1 cellular context compared by ENCODE assay signal in the genomic region with DNA sequence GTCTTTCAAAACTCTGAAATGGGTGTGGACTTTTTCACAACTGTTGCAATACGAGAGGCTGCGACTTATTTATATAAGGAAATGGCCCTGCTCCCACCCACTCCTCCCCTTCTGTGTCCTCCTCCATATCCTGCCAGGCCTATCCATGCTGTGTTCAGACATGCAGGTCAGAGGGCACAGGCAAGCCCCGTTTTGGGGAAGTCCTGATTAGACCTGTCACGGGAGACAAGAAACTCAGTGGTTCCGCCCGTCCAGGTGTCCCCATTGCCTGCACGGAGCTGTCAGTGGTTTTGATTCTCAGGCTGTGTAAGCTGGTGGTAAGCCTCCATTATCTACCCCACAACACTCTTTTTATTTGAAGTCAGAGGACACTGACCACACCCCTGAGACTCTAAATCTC.
TF ChIP-seq lines count a peak whose summit lies in the region.

No MANE protein-coding gene starts in this region.

TF ChIP-seq in K562, 482 proteins besides CTCF, POLR2A, EP300 and RAD21 (continued from another document):
- TF ChIP-seq, protein P1, sequence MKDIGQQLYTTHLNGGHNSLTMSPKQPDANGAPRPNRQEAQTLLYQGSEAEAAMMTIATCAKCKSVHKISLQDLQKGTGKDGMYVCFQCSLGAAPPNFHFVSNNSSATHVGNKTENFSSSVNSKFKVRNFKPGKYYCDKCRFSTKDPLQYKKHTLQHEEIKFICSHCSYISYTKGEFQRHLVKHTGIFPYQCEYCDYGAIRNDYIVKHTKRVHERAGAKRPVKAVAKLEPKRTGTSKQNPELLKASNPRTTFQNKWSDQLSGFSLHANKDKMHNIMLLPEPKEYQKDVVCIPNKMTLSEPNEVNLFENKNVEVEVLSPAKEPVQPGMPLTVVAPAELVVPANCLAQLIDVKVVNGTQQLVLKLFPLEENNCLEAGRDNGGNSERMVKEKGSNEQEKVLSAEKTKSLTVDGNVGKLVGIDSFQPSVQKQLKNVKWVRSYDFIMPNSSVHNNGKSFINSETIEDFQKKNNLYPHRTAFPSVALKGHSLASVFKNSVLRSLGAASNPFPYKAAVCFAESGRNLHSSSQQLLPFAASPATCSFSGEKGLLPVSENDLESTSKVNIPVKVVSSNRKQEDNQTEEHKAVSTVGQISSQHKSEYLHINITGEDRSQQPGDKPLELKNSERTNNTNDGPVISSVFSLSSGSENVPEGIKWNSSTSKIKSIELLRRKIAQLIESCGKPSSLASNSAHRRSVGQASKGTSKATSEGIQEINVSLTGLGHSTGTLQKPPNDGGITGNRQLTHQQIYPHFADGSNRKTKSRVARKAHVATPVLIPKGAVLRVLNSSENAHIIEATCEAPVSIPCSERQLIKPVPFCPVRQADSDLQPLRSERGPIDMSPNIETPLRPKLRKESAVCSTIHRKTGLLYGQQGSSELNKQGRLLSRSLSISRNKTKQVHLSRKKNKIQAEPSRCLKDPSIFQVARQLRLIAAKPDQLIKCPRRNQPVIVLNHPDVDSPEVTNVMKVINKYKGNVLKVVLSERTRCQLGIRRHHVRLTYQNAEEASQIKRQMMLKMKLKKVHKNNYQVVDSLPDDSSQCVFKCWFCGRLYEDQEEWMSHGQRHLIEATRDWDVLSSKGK (CRISPR knock-in tag; IDR thresholded peaks at IDR 0.05), result no peak
- peak; percentile 17; the same call in 1 of the 2 replicates for TF ChIP-seq ZNF263 (CRISPR knock-in tag; IDR thresholded peaks at IDR 0.05; ENCODE audit: borderline replicate concordance)
- TF ChIP-seq MAZ (CRISPR knock-in tag; conservative IDR thresholded peaks at IDR 0.05 in 1 of 2, IDR thresholded peaks at IDR 0.05 in 1 of 2), result 0 out of 4 replicates have a peak, but pooled peaks of 1 of the 2 experiments have one; percentile 23
- TF ChIP-seq, protein P2, sequence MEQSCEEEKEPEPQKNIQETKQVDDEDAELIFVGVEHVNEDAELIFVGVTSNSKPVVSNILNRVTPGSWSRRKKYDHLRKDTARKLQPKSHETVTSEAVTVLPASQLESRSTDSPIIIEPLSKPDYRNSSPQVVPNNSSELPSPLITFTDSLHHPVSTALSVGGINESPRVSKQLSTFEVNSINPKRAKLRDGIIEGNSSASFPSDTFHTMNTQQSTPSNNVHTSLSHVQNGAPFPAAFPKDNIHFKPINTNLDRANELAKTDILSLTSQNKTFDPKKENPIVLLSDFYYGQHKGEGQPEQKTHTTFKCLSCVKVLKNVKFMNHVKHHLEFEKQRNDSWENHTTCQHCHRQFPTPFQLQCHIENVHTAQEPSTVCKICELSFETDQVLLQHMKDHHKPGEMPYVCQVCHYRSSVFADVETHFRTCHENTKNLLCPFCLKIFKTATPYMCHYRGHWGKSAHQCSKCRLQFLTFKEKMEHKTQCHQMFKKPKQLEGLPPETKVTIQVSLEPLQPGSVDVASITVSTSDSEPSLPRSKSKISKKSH (CRISPR knock-in tag; IDR thresholded peaks at IDR 0.05), result no peak
- TF ChIP-seq RFX1 (IDR thresholded peaks at IDR 0.05), result no peak
- peak; percentile 76; the same call in 1 of the 2 replicates for TF ChIP-seq SPI1 (IDR thresholded peaks at IDR 0.05; ENCODE audit: borderline replicate concordance, low read depth, low read length)
- no peak for TF ChIP-seq NFATC3 (IDR thresholded peaks at IDR 0.05)
- no peak for TF ChIP-seq ZNF431 (CRISPR knock-in tag; IDR thresholded peaks at IDR 0.05)
- no peak for TF ChIP-seq EP400 (IDR thresholded peaks at IDR 0.05)
- no peak for TF ChIP-seq MEF2A (IDR thresholded peaks at IDR 0.05; ENCODE audit: control insufficient read depth, low read depth, low read length)
- no peak for TF ChIP-seq GTF2A2 (tag; IDR thresholded peaks at IDR 0.05)
- TF ChIP-seq ZNF79 (CRISPR knock-in tag; IDR thresholded peaks at IDR 0.05; ENCODE audit: low read depth), result no peak
- 0 out of 2 replicates have a peak, but pooled peaks have one; percentile 23 for TF ChIP-seq SMARCE1 (IDR thresholded peaks at IDR 0.05)
- TF ChIP-seq ZNF766 (CRISPR knock-in tag; conservative IDR thresholded peaks at IDR 0.05), result 0 out of 2 replicates have a peak, but pooled peaks have one; percentile 21
- TF ChIP-seq, protein P3, sequence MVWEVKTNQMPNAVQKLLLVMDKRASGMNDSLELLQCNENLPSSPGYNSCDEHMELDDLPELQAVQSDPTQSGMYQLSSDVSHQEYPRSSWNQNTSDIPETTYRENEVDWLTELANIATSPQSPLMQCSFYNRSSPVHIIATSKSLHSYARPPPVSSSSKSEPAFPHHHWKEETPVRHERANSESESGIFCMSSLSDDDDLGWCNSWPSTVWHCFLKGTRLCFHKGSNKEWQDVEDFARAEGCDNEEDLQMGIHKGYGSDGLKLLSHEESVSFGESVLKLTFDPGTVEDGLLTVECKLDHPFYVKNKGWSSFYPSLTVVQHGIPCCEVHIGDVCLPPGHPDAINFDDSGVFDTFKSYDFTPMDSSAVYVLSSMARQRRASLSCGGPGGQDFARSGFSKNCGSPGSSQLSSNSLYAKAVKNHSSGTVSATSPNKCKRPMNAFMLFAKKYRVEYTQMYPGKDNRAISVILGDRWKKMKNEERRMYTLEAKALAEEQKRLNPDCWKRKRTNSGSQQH (CRISPR knock-in tag; IDR thresholded peaks at IDR 0.05), result no peak
- TF ChIP-seq, protein P4, sequence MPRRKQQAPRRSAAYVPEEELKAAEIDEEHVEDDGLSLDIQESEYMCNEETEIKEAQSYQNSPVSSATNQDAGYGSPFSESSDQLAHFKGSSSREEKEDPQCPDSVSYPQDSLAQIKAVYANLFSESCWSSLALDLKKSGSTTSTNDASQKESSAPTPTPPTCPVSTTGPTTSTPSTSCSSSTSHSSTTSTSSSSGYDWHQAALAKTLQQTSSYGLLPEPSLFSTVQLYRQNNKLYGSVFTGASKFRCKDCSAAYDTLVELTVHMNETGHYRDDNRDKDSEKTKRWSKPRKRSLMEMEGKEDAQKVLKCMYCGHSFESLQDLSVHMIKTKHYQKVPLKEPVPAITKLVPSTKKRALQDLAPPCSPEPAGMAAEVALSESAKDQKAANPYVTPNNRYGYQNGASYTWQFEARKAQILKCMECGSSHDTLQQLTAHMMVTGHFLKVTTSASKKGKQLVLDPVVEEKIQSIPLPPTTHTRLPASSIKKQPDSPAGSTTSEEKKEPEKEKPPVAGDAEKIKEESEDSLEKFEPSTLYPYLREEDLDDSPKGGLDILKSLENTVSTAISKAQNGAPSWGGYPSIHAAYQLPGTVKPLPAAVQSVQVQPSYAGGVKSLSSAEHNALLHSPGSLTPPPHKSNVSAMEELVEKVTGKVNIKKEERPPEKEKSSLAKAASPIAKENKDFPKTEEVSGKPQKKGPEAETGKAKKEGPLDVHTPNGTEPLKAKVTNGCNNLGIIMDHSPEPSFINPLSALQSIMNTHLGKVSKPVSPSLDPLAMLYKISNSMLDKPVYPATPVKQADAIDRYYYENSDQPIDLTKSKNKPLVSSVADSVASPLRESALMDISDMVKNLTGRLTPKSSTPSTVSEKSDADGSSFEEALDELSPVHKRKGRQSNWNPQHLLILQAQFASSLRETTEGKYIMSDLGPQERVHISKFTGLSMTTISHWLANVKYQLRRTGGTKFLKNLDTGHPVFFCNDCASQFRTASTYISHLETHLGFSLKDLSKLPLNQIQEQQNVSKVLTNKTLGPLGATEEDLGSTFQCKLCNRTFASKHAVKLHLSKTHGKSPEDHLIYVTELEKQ (CRISPR knock-in tag; IDR thresholded peaks at IDR 0.05), result no peak
- peak; percentile 71 for TF ChIP-seq CBFA2T3 (IDR thresholded peaks at IDR 0.05)
- peak; percentile 46; the same call in 1 of the 2 replicates for TF ChIP-seq CBFA2T2 (conservative IDR thresholded peaks at IDR 0.05)
- TF ChIP-seq MCM2 (IDR thresholded peaks at IDR 0.05; ENCODE audit: low read depth), result no peak
- no peak for TF ChIP-seq NFE2L1 (tag; IDR thresholded peaks at IDR 0.05; ENCODE audit: borderline replicate concordance, low read depth)
